ENCODE assay signal across 8 cellular contexts in genomic region chr2:202178342-202178958, GRCh38. TPM values are rescaled to one million over a fixed set of nuclear protein-coding genes. Genes with fewer than 3 reads are reported as not detected.
DNase-seq lines count a peak whose midpoint lies in the region; ATAC-seq and TF ChIP-seq lines count a peak whose summit lies in the region.

No MANE protein-coding gene starts in this region.

- 33 to 35% methylated on average over 7 of the region's 7 CpGs for WGBS in body of pancreas, 2 donors

- no peaks in the 10 kb centered on the region for H3K36me3 ChIP-seq in body of pancreas (replicated peaks in 1 of 2; ENCODE audit: insufficient read depth in 1 of 2, low read depth in 2 of 2)

- POLR2A ChIA-PET in T-cell (lab: Charles Lee): no interaction called here

- H3K27ac ChIP-seq in body of pancreas: no peak overlapping the region

- H3K27me3 ChIP-seq in body of pancreas: no peaks in the 10 kb centered on the region

- no peak overlapping the region for H3K4me3 Mint-ChIP-seq in T-cell

- H3K9me3 ChIP-seq in body of pancreas: no peaks in the 10 kb centered on the region

- no peak overlapping the region for H3K4me3 ChIP-seq in body of pancreas

- no peaks in the 10 kb centered on the region for H3K9me3 Mint-ChIP-seq in T-cell

- H3K4me1 Mint-ChIP-seq in T-cell: no peaks in the 10 kb centered on the region

- DNase-seq in activated gamma-delta T cell treated with Interleukin-2 at 50 U/mL for 16 hours (peak; percentile 52), activated gamma-delta T cell (lab: John Stamatoyannopoulos, UW) (no peak), NCI-H1436 treated with DMSO at 0.1 percent for 48 hours (lab: John Stamatoyannopoulos, UW) (peak; percentile 6), T-cell (peak in 27 of 34 experiments; percentile 8 to 52 (median 32)), body of pancreas (peak; percentile 60 to 65 (median 62)), iPS-NIHi11 (ENCODE audit: low spot score) (peak; percentile 81)
- DNase-seq in stimulated activated CD4-positive, alpha-beta T cell treated with anti-CD3 and anti-CD28 coated beads, Interleukin-15, amount 100 ng/mL, for 24 hours: peak; percentile 61

- H3K4me1 ChIP-seq in body of pancreas: no peaks in the 10 kb centered on the region

- TF ChIP-seq POLR2A in body of pancreas (IDR thresholded peaks at IDR 0.05): no peak

- H3K36me3 Mint-ChIP-seq in T-cell: no peaks in the 10 kb centered on the region

- peaks cover 4 to 10% of the 10 kb centered on the region in 2 donors for H3K27me3 Mint-ChIP-seq in T-cell

- CTCF ChIA-PET in T-cell (lab: Charles Lee): interaction anchor here (0.6 to 3.1 kb wide), 12 partner anchors 18 to 1119 kb away, joined by 3 to 25 read pairs (median 4); partner anchors contain the start of gene CASP10 (in 1 of the 2)

- H3K27ac Mint-ChIP-seq in T-cell: no peak overlapping the region

- peak; percentile 65 to 87 (median 76) for TF ChIP-seq CTCF in body of pancreas (IDR thresholded peaks at IDR 0.05)

- intact Hi-C loops in body of pancreas (cut with DNase I): no loop called here

- peak; percentile 43 to 73 (median 64) for ATAC-seq in T-cell (replicated peaks in 1 of 4)
- peak; percentile 65 for ATAC-seq in body of pancreas
- ATAC-seq in HG02798 (IDR thresholded peaks at IDR 0.05; ENCODE audit: poor library complexity, unreplicated experiment): no peak

RNA-seq across cellular contexts. Expression of gene SUMO1, which starts 59.9 kb away (rescaled TPM):
- total RNA-seq in T-cell (10 to 100 TPM; 50.5 to 62.9 (median 53.8) TPM), body of pancreas (10 to 100 TPM in 1 of 2 donors, 1 to 10 TPM in 1; 5.6 to 43.8 TPM)
